Comparison of ENCODE assay signal across 21 cellular contexts in the genomic region with DNA sequence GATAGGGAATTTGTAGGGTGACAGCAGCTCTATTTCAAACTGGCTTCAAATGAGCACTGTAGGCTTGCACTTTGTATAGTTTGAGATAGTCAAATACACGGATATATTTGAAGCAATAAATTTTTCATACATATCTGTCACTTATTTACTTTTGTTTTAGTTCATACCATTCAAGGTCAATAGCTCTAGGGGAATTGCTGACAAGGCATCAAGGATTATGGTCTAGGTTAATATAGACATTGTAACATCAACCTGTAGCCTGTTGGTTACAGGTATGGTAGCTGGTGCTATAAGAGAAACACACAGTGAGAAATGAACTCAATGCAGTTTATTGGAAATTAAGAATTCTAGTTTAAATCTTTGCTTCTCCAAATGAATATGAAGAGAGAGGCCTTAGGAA.
DNase-seq lines count a peak whose midpoint lies in the region; ATAC-seq, FAIRE-seq and TF ChIP-seq lines count a peak whose summit lies in the region.
"Had no signal": no experiment of that assay in that cellular context is flagged by ENCODE, and none has a peak within 500 bp of the region (broad histone marks: within the 10 kb centered on the region; RNA-seq: fewer than 3 reads in every experiment).

No MANE protein-coding gene starts in this region.

- no peak for ATAC-seq in IMR-90 (ENCODE audit: low read depth)
- no peak for ATAC-seq in K562
- ATAC-seq in left colon, result peak; percentile 57
- no peak for ATAC-seq in GM19324 (IDR thresholded peaks at IDR 0.05; ENCODE audit: low FRiP score, unreplicated experiment)
- ATAC-seq: GM12878, GM23338 had no signal

- no peak for FAIRE-seq in K562 (lab: Jason Lieb, UNC)
- FAIRE-seq: D721Med, GM12878, GM19239, H54 had no signal

- no CpG with 5 or more reads among the region's 1 CpG for WGBS in IMR-90 (ENCODE audit: extremely low coverage in 2 of 2, insufficient read length in 1 of 2), 2 experiments
- WGBS in K562 (ENCODE audit: insufficient coverage, low coverage, missing lambda C conversion rate), result 13% methylated on average over 1 of the region's 1 CpG

- in situ Hi-C loops in IMR-90 (cut with MboI; ENCODE audit: low sequenced_read_pairs), result no loop called here
- in situ Hi-C loops in K562 (cut with MboI), result no loop called here
- in situ Hi-C loops in HAP-1 (cut with MboI; ENCODE audit: low sequenced_read_pairs), result no loop called here

- no peak overlapping the region for H3K4ac ChIP-seq in IMR-90 (ENCODE audit: low read depth, low read length)

- H2BK15ac ChIP-seq in IMR-90 (ENCODE audit: low read depth, low read length), result no peak overlapping the region

- intact Hi-C loops in IMR-90 (cut with micrococcal nuclease) (no loop called here), K562 (cut with micrococcal nuclease) (no loop called here), left colon (cut with DNase I, micrococcal nuclease) (no loop called here)

- H3K79me2 ChIP-seq in K562 (ENCODE audit: control insufficient read depth, insufficient read depth, low read length), result no peaks in the 10 kb centered on the region

- H3K36me3 ChIP-seq in IMR-90 (ENCODE audit: control insufficient read depth, insufficient read depth, low read length) (no peaks in the 10 kb centered on the region), K562 (ENCODE audit: control insufficient read depth, insufficient read depth, low read length) (no peaks in the 10 kb centered on the region), HAP-1 (replicated peaks) (no peaks in the 10 kb centered on the region)
- H3K36me3 ChIP-seq: BE2C; BLaER1 treated with 17β-estradiol and CSF1 and Interleukin-3, amounts not matched to agents 10 nM and 100 nM had no signal

- TF ChIP-seq POLR2A in IMR-90 (IDR thresholded peaks at IDR 0.05; ENCODE audit: low read depth, low read length) (no peak), K562 (conservative IDR thresholded peaks at IDR 0.05) (no peak), erythroblast (IDR thresholded peaks at IDR 0.05; ENCODE audit: low read length) (no peak)

- no peak overlapping the region for H2AK9ac ChIP-seq in IMR-90 (replicated peaks; ENCODE audit: low read depth, low read length, poor library complexity)

- H3K27me3 ChIP-seq in IMR-90 (ENCODE audit: control insufficient read depth, insufficient read depth, low read length) (no peaks in the 10 kb centered on the region), K562 (ENCODE audit: control insufficient read depth in 2 of 2, insufficient read depth in 2 of 2, low read length in 2 of 2) (no peaks in the 10 kb centered on the region), HAP-1 (ENCODE audit: low read depth) (0 out of 2 replicates have a peak, but pooled peaks cover 3% of the 10 kb centered on the region)
- H3K27me3 ChIP-seq: BE2C; BLaER1 treated with 17β-estradiol and CSF1 and Interleukin-3, amounts not matched to agents 10 nM and 100 nM had no signal

- no peak overlapping the region for H3K4me3 ChIP-seq in IMR-90 (ENCODE audit: insufficient read depth, low read depth, low read length)
- H3K4me3 ChIP-seq in K562, result no peak overlapping the region
- no peak overlapping the region for H3K4me3 ChIP-seq in HAP-1
- H3K4me3 ChIP-seq: BLaER1 treated with 17β-estradiol and CSF1 and Interleukin-3, amounts not matched to agents 10 nM and 100 nM; GM12878; GM23338 had no signal

- TF ChIP-seq RAD21 in IMR-90 (IDR thresholded peaks at IDR 0.05; ENCODE audit: low read length) (no peak), K562 (CRISPR knock-in tag; conservative IDR thresholded peaks at IDR 0.05 in 1 of 2, IDR thresholded peaks at IDR 0.05 in 1 of 2) (no peak)

- no peak overlapping the region for H4K91ac ChIP-seq in IMR-90 (ENCODE audit: insufficient read depth, low read depth, low read length)

- POLR2A ChIA-PET in IMR-90 (lab: Charles Lee; ENCODE audit: unreplicated experiment), result no interaction called here
- POLR2A ChIA-PET in K562 (lab: Yijun Ruan, JAX), result no interaction called here

- no peak for TF ChIP-seq EP300 in K562 (IDR thresholded peaks at IDR 0.05; ENCODE audit: low read length)

- no peak overlapping the region for H2BK20ac ChIP-seq in IMR-90 (ENCODE audit: low read depth, low read length)

- dilution Hi-C loops in IMR-90 (cut with HindIII; ENCODE audit: low sequenced_read_pairs, unreplicated experiment), result no loop called here

- H3K9me1 ChIP-seq in IMR-90 (ENCODE audit: insufficient read depth, low read length) (no peaks in the 10 kb centered on the region), K562 (ENCODE audit: control insufficient read depth, insufficient read depth, low read length) (no peaks in the 10 kb centered on the region)

- no peak overlapping the region for H2BK5ac ChIP-seq in IMR-90 (ENCODE audit: low read depth, low read length, poor library complexity, severe bottlenecking)

- H4K20me1 ChIP-seq in IMR-90 (ENCODE audit: insufficient read depth, low read length) (no peaks in the 10 kb centered on the region), K562 (replicated peaks; ENCODE audit: control insufficient read depth, insufficient read depth, low read length) (no peaks in the 10 kb centered on the region)
- H4K20me1 ChIP-seq: BLaER1 treated with 17β-estradiol and CSF1 and Interleukin-3, amounts not matched to agents 10 nM and 100 nM had no signal

- H3K56ac ChIP-seq in IMR-90 (ENCODE audit: extremely low read depth, insufficient read depth, low read length), result no peak overlapping the region

- H4K8ac ChIP-seq in IMR-90 (ENCODE audit: low read depth in 2 of 2, low read length in 2 of 2), result no peak overlapping the region

- BruUV-seq in IMR-90 (replicated peaks; lab: Mats Ljungman, UMichigan) (no TSS peak), K562 (replicated peaks; lab: Mats Ljungman, UMichigan) (no TSS peak)

- no peaks in the 10 kb centered on the region for H3K9me3 ChIP-seq in IMR-90 (ENCODE audit: control insufficient read depth, insufficient read depth, low read length)
- H3K9me3 ChIP-seq in K562 (replicated peaks; ENCODE audit: control insufficient read depth, insufficient read depth, low read depth, low read length), result no peaks in the 10 kb centered on the region
- no peaks in the 10 kb centered on the region for H3K9me3 ChIP-seq in HAP-1
- H3K9me3 ChIP-seq: BE2C; BLaER1 treated with 17β-estradiol and CSF1 and Interleukin-3, amounts not matched to agents 10 nM and 100 nM had no signal

- no peak overlapping the region for H3K18ac ChIP-seq in IMR-90 (ENCODE audit: low read depth, low read length)

- no peaks in the 10 kb centered on the region for H3K79me1 ChIP-seq in IMR-90 (ENCODE audit: low read depth in 1 of 2, low read length in 2 of 2)

- no peak overlapping the region for H2BK120ac ChIP-seq in IMR-90 (ENCODE audit: low read depth, low read length)

- H2AFZ ChIP-seq in IMR-90 (replicated peaks; ENCODE audit: low read length, poor library complexity), result no peak overlapping the region
- H2AFZ ChIP-seq in K562 (ENCODE audit: low read depth, low read length), result no peak overlapping the region
- H2AFZ ChIP-seq: GM23338 had no signal

- H3K9ac ChIP-seq in IMR-90 (ENCODE audit: low read depth, low read length) (no peak overlapping the region), K562 (ENCODE audit: insufficient read depth in 1 of 2, low read depth in 2 of 2, low read length in 2 of 2) (no peak overlapping the region)
- H3K9ac ChIP-seq: BLaER1 treated with 17β-estradiol and CSF1 and Interleukin-3, amounts not matched to agents 10 nM and 100 nM had no signal

- TF ChIP-seq CTCF in IMR-90 (conservative IDR thresholded peaks at IDR 0.05; ENCODE audit: low read depth, low read length), result no peak
- no peak for TF ChIP-seq CTCF in K562 (IDR thresholded peaks at IDR 0.05 in 2 of 3, conservative IDR thresholded peaks at IDR 0.05 in 1 of 3; ENCODE audit: insufficient read depth in 2 of 3, low read depth in 1 of 3, low read length in 3 of 3)

- H3K4me1 ChIP-seq in IMR-90 (ENCODE audit: control insufficient read depth, insufficient read depth, low read length) (no peaks in the 10 kb centered on the region), K562 (replicated peaks in 1 of 2; ENCODE audit: control insufficient read depth in 2 of 2, insufficient read depth in 2 of 2, low read length in 2 of 2) (no peaks in the 10 kb centered on the region; a peak in 1 of 5 replicates), HAP-1 (peaks cover 14% of the 10 kb centered on the region)
- H3K4me1 ChIP-seq: BE2C; BLaER1 treated with 17β-estradiol and CSF1 and Interleukin-3, amounts not matched to agents 10 nM and 100 nM had no signal

- no peak overlapping the region for H4K5ac ChIP-seq in IMR-90 (ENCODE audit: low read depth, low read length)

- CTCF ChIA-PET in IMR-90 (lab: Yijun Ruan, JAX), result no interaction called here
- CTCF ChIA-PET in K562 (lab: Yijun Ruan, JAX; ENCODE audit: low intra/inter-chr PET ratio), result no interaction called here

- no peak overlapping the region for H3K14ac ChIP-seq in IMR-90 (replicated peaks; ENCODE audit: low read depth, low read length)

- no peak overlapping the region for H2AK5ac ChIP-seq in IMR-90 (ENCODE audit: low read depth, low read length)

- H3K27ac ChIP-seq in IMR-90 (ENCODE audit: insufficient read depth, low read length) (no peak overlapping the region), K562 (ENCODE audit: extremely low read depth, low read depth, low read length) (no peak overlapping the region)
- H3K27ac ChIP-seq: BLaER1 treated with 17β-estradiol and CSF1 and Interleukin-3, amounts not matched to agents 10 nM and 100 nM had no signal

- DNase-seq in IMR-90, result no peak
- no peak for DNase-seq in K562 (ENCODE audit: extremely low read depth in 1 of 4, low spot score in 3 of 4)
- DNase-seq in left colon, result no peak
- DNase-seq in HAP-1 (ENCODE audit: low spot score in 2 of 2), result no peak
- DNase-seq in erythroblast (lab: John Stamatoyannopoulos, UW), result no peak
- DNase-seq: AML-193; BE2C; CD4-positive, alpha-beta T cell; CD8-positive, alpha-beta memory T cell; DMS 273 treated with DMSO at 0.1 percent for 48 hours; DMS79; EL; GDM1; HCEC 1CT had no signal

- H3K4me2 ChIP-seq in IMR-90 (ENCODE audit: low read depth, low read length) (no peak overlapping the region), K562 (ENCODE audit: insufficient read depth, low read length) (no peak overlapping the region)
- H3K4me2 ChIP-seq: BLaER1 treated with 17β-estradiol and CSF1 and Interleukin-3, amounts not matched to agents 10 nM and 100 nM; GM23338 had no signal

- H3K23ac ChIP-seq in IMR-90 (ENCODE audit: low read depth, low read length), result no peak overlapping the region

TF ChIP-seq in IMR-90, 13 proteins besides CTCF, POLR2A, EP300 and RAD21:
- TF ChIP-seq MAFK (IDR thresholded peaks at IDR 0.05; ENCODE audit: low read depth, low read length) (peak; percentile 31; the same call in 1 of the 2 replicates), CHD1 (IDR thresholded peaks at IDR 0.05; ENCODE audit: low read depth, low read length) (no peak)
